1 cellular context compared by ENCODE assay signal in the genomic region with DNA sequence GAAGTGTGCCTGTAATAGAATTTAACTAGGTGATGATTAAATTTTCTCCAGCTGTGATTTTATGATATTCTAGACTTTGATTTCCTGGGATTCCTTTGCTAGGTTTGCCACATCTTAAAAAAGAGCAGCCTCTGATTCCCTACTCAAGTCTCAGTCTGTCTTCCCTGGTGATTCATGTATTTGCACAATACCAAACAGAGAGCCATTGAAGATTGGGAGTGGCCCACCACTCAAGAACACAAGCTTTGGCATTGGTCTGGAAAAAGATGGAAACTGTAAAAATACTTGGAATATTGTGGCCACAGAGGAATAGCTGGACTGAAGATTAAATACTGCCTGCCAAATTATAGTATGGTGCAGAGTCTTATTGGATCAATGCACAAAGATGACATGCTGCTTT.
TF ChIP-seq lines count a peak whose summit lies in the region.

No MANE protein-coding gene starts in this region.

TF ChIP-seq in HepG2, 621 proteins besides CTCF, POLR2A, EP300 and RAD21 (continued from another document):
- TF ChIP-seq, protein P1, sequence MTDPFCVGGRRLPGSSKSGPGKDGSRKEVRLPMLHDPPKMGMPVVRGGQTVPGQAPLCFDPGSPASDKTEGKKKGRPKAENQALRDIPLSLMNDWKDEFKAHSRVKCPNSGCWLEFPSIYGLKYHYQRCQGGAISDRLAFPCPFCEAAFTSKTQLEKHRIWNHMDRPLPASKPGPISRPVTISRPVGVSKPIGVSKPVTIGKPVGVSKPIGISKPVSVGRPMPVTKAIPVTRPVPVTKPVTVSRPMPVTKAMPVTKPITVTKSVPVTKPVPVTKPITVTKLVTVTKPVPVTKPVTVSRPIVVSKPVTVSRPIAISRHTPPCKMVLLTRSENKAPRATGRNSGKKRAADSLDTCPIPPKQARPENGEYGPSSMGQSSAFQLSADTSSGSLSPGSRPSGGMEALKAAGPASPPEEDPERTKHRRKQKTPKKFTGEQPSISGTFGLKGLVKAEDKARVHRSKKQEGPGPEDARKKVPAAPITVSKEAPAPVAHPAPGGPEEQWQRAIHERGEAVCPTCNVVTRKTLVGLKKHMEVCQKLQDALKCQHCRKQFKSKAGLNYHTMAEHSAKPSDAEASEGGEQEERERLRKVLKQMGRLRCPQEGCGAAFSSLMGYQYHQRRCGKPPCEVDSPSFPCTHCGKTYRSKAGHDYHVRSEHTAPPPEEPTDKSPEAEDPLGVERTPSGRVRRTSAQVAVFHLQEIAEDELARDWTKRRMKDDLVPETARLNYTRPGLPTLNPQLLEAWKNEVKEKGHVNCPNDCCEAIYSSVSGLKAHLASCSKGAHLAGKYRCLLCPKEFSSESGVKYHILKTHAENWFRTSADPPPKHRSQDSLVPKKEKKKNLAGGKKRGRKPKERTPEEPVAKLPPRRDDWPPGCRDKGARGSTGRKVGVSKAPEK (CRISPR knock-in tag; IDR thresholded peaks at IDR 0.05; ENCODE audit: borderline replicate concordance), result no peak
- TF ChIP-seq DPF2 (CRISPR knock-in tag; IDR thresholded peaks at IDR 0.05; ENCODE audit: borderline replicate concordance, low read depth) (no peak), PHF5A (CRISPR knock-in tag; IDR thresholded peaks at IDR 0.05; ENCODE audit: low read depth, unreplicated experiment) (no peak), KDM1A (CRISPR knock-in tag; IDR thresholded peaks at IDR 0.05) (no peak)
